19 cellular contexts compared by ENCODE assay signal in the genomic region with DNA sequence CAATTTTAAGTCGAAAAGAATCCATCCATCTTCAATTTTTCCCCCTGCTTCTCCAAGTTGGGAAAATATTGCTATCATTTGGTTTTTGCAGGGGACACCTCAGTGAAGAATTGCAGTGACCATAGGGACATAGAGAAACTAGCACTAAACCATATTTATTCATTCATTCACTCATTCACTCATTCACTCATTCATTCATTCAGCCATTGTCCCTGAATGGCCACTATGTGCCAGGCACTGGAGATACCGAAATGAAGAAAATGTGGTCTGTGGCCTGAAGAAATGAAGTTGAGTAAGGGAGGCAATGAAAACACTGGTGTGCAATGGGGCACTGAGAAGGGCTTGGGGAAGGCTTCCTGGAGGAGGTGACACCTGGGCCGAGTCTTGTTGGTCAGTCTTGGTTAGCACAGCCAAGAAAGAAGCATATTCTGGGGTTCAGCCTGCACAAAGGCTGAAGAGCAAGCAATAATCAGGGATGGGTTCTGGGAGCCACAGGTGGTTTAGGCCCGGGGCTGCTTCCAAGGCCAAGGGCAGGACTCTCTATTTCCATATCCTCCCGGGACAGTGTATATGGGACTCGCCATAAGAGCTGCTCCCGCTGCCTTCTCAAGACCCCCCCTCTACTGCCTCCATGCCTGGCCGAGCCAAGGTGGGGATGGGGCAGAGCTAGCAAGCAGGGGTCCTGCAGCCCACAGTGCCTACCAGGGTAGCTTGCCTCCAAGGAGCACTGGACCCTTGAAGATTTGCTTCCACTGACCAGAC. TPM values are rescaled to one million over a fixed set of nuclear protein-coding genes. Genes with fewer than 3 reads are reported as not detected.
DNase-seq lines count a peak whose midpoint lies in the region; ATAC-seq and TF ChIP-seq lines count a peak whose summit lies in the region.
"Had no signal": no experiment of that assay in that cellular context is flagged by ENCODE, and none has a peak within 500 bp of the region (broad histone marks: within the 10 kb centered on the region; RNA-seq: fewer than 3 reads in every experiment).

No MANE protein-coding gene starts in this region.

- H3K27me3 ChIP-seq in colonic mucosa: no peaks in the 10 kb centered on the region
- H3K27me3 ChIP-seq in trophoblast cell (ENCODE audit: insufficient read depth, low read length): no peaks in the 10 kb centered on the region
- no peaks in the 10 kb centered on the region for H3K27me3 ChIP-seq in PC-3 (ENCODE audit: low read length)
- H3K27me3 ChIP-seq: hepatocyte, ovary had no signal

- no peak overlapping the region for H2AFZ ChIP-seq in trophoblast cell (ENCODE audit: insufficient read depth, low read length, poor library complexity)
- H2AFZ ChIP-seq in PC-3 (ENCODE audit: low read length): no peak overlapping the region
- H2AFZ ChIP-seq: hepatocyte had no signal

- peaks cover 7% of the 10 kb centered on the region for H3K36me3 Mint-ChIP-seq in activated naive CD4-positive, alpha-beta T cell treated with anti-CD3 and anti-CD28 coated beads, Interleukin-2, amount 50 U/mL, for 24 hours
- peaks cover 4% of the 10 kb centered on the region for H3K36me3 Mint-ChIP-seq in T-cell

- no peak overlapping the region for H2AK5ac ChIP-seq in trophoblast cell (ENCODE audit: low read length)

- no peak overlapping the region for H4K91ac ChIP-seq in trophoblast cell (ENCODE audit: low read depth, low read length)

- H3K14ac ChIP-seq in trophoblast cell (ENCODE audit: low read length): no peak overlapping the region

- no peaks in the 10 kb centered on the region for H3K79me1 ChIP-seq in trophoblast cell (ENCODE audit: low read length)

- WGBS in trophoblast cell (ENCODE audit: extremely low coverage, insufficient coverage, insufficient read length): no CpG with 5 or more reads among the region's 8 CpGs

- H3K4me3 ChIP-seq in colonic mucosa (no peak overlapping the region), trophoblast cell (ENCODE audit: low read depth, low read length) (peak overlapping the region; percentile 8), PC-3 (ENCODE audit: low read length) (no peak overlapping the region)
- H3K4me3 ChIP-seq: hepatocyte, ovary had no signal

- H3K4me2 ChIP-seq in trophoblast cell (ENCODE audit: low read length): no peak overlapping the region
- H3K4me2 ChIP-seq in PC-3 (ENCODE audit: low read length): no peak overlapping the region
- H3K4me2 ChIP-seq: hepatocyte had no signal

- no peak overlapping the region for H4K12ac ChIP-seq in trophoblast cell (ENCODE audit: low read depth, low read length)

- H3K4me1 ChIP-seq in colonic mucosa (peaks cover 39% of the 10 kb centered on the region), trophoblast cell (ENCODE audit: control insufficient read depth in 1 of 2, insufficient read depth in 2 of 2, low read length in 2 of 2) (peaks cover 6 to 10% of the 10 kb centered on the region in 2 experiments), PC-3 (ENCODE audit: insufficient read depth, low read length) (no peaks in the 10 kb centered on the region)

- no peak overlapping the region for H3K18ac ChIP-seq in trophoblast cell (ENCODE audit: low read length)

- no peaks in the 10 kb centered on the region for H3K36me3 ChIP-seq in colonic mucosa
- H3K36me3 ChIP-seq in trophoblast cell (ENCODE audit: control insufficient read depth in 1 of 2, insufficient read depth in 2 of 2, low read length in 2 of 2): no peaks in the 10 kb centered on the region
- H3K36me3 ChIP-seq in PC-3 (ENCODE audit: low read depth, low read length): no peaks in the 10 kb centered on the region
- H3K36me3 ChIP-seq: ovary had no signal

- H2BK12ac ChIP-seq in trophoblast cell (ENCODE audit: low read length): no peak overlapping the region

- peaks cover 98% of the 10 kb centered on the region for H3K4me1 Mint-ChIP-seq in activated naive CD4-positive, alpha-beta T cell treated with anti-CD3 and anti-CD28 coated beads, Interleukin-2, amount 50 U/mL, for 24 hours
- peaks cover 92 to 100% (median 99%) of the 10 kb centered on the region in 3 donors for H3K4me1 Mint-ChIP-seq in T-cell

- POLR2A ChIA-PET in T-cell (lab: Charles Lee): no interaction called here
- POLR2A ChIA-PET in PC-3 (lab: Charles Lee; ENCODE audit: unreplicated experiment): no interaction called here

- no peaks in the 10 kb centered on the region for H3K27me3 Mint-ChIP-seq in activated naive CD4-positive, alpha-beta T cell treated with anti-CD3 and anti-CD28 coated beads, Interleukin-2, amount 50 U/mL, for 24 hours
- H3K27me3 Mint-ChIP-seq in T-cell: no peaks in the 10 kb centered on the region

- H3K4ac ChIP-seq in trophoblast cell (ENCODE audit: low read depth, low read length): no peak overlapping the region

- TF ChIP-seq CTCF in colonic mucosa (IDR thresholded peaks at IDR 0.05) (no peak), PC-3 (conservative IDR thresholded peaks at IDR 0.05; ENCODE audit: low read depth, low read length) (no peak)

- H3K9me2 ChIP-seq in PC-3 (replicated peaks; ENCODE audit: low read length): no peaks in the 10 kb centered on the region

- CTCF ChIA-PET in T-cell (lab: Charles Lee): no interaction called here
- CTCF ChIA-PET in PC-3 (lab: Charles Lee): no interaction called here

- intact Hi-C loops in colonic mucosa (cut with DNase I): no loop called here
- intact Hi-C loops in PC-3 (cut with micrococcal nuclease): no loop called here

- H3K9me3 Mint-ChIP-seq in activated naive CD4-positive, alpha-beta T cell treated with anti-CD3 and anti-CD28 coated beads, Interleukin-2, amount 50 U/mL, for 24 hours: no peaks in the 10 kb centered on the region
- H3K9me3 Mint-ChIP-seq in T-cell: no peaks in the 10 kb centered on the region
- H3K9me3 Mint-ChIP-seq: endodermal cell had no signal

- peak overlapping the region; percentile 99 for H3K27ac Mint-ChIP-seq in activated naive CD4-positive, alpha-beta T cell treated with anti-CD3 and anti-CD28 coated beads, Interleukin-2, amount 50 U/mL, for 24 hours
- H3K27ac Mint-ChIP-seq in T-cell: peak overlapping the region; percentile 99 to 100
- H3K27ac Mint-ChIP-seq: endodermal cell had no signal

- H3K23ac ChIP-seq in trophoblast cell (ENCODE audit: low read length): no peak overlapping the region

- H4K20me1 ChIP-seq in PC-3 (ENCODE audit: low read length): no peaks in the 10 kb centered on the region

- peak overlapping the region in 1 of 2 donors; percentile 84 for H3K9ac ChIP-seq in colonic mucosa (ENCODE audit: low read depth in 2 of 2, low read length in 2 of 2)
- no peak overlapping the region for H3K9ac ChIP-seq in trophoblast cell (ENCODE audit: low read length)
- no peak overlapping the region for H3K9ac ChIP-seq in PC-3 (ENCODE audit: low read length)

- H3K9me3 ChIP-seq in colonic mucosa (no peaks in the 10 kb centered on the region), trophoblast cell (ENCODE audit: insufficient read depth, low read depth, low read length) (peaks cover 5% of the 10 kb centered on the region), PC-3 (ENCODE audit: low read length) (no peaks in the 10 kb centered on the region)
- H3K9me3 ChIP-seq: ovary had no signal

- ATAC-seq in T-cell (replicated peaks in 1 of 4) (no peak), PC-3 (no peak)

- H3K79me2 ChIP-seq in trophoblast cell (ENCODE audit: control insufficient read depth, insufficient read depth, low read length, poor library complexity): no peaks in the 10 kb centered on the region
- H3K79me2 ChIP-seq in PC-3 (ENCODE audit: low read length): no peaks in the 10 kb centered on the region
- H3K79me2 ChIP-seq: hepatocyte had no signal

- H3K4me3 Mint-ChIP-seq in activated naive CD4-positive, alpha-beta T cell treated with anti-CD3 and anti-CD28 coated beads, Interleukin-2, amount 50 U/mL, for 24 hours: peak overlapping the region; percentile 51
- peak overlapping the region in 1 of 3 donors; percentile 80 for H3K4me3 Mint-ChIP-seq in T-cell
- H3K4me3 Mint-ChIP-seq: endodermal cell had no signal

- no peak overlapping the region for H2BK120ac ChIP-seq in trophoblast cell (ENCODE audit: insufficient read depth, low read length, poor library complexity)

- DNase-seq in activated naive CD4-positive, alpha-beta T cell treated with anti-CD3 and anti-CD28 coated beads, Interleukin-2, amount 50 U/mL, for 16 hours: no peak
- no peak for DNase-seq in T-cell
- peak; percentile 17 for DNase-seq in colonic mucosa
- no peak for DNase-seq in trophoblast cell
- no peak for DNase-seq in NCI-H187 treated with DMSO at 0.1 percent for 48 hours (lab: John Stamatoyannopoulos, UW)
- no peak for DNase-seq in stimulated activated CD4-positive, alpha-beta T cell treated with anti-CD3 and anti-CD28 coated beads, Interleukin-2, amount 100 ng/mL, for 24 hours
- DNase-seq in PC-3: no peak
- DNase-seq: amygdala, Calu3, endodermal cell, kidney glomerular epithelial cell, NCI-H146, NCI-H446 treated with DMSO at 0.1 percent for 48 hours, ovary, SHP77 treated with DMSO at 0.1 percent for 48 hours, T-helper 9 cell had no signal

- no peak overlapping the region for H3K27ac ChIP-seq in colonic mucosa
- no peak overlapping the region for H3K27ac ChIP-seq in trophoblast cell (ENCODE audit: low read depth, low read length)
- no peak overlapping the region for H3K27ac ChIP-seq in PC-3 (ENCODE audit: low read length)
- H3K27ac ChIP-seq: ovary had no signal

- no peak overlapping the region for H2BK5ac ChIP-seq in trophoblast cell (ENCODE audit: low read depth, low read length, poor library complexity)

- H4K8ac ChIP-seq in trophoblast cell (ENCODE audit: low read depth, low read length): no peak overlapping the region

- BruUV-seq in PC-3 (replicated peaks; lab: Mats Ljungman, UMichigan): no TSS peak

- no peaks in the 10 kb centered on the region for H3F3A ChIP-seq in PC-3 (ENCODE audit: low read length, unreplicated experiment)

RNA-seq across cellular contexts. Expression of a gene that starts 25.5 kb away (rescaled TPM):
- under 1 TPM; 0.15 to 0.45 (median 0.16) TPM for total RNA-seq in T-cell
- total RNA-seq in colonic mucosa: under 1 TPM in 1 of 2 donors, not detected in 1; 0.07 TPM
- 0.01 and 0.03 TPM in 2 replicates for polyA plus RNA-seq in trophoblast cell (2013)
- not detected in 2 replicates for total RNA-seq in PC-3 (2014; rRNA removed)
- total RNA-seq: Calu3, hepatocyte, MCF 10A had no signal
- polyA plus RNA-seq: hepatocyte had no signal

RNA-seq across cellular contexts. Expression of a gene that starts 28.2 kb away (rescaled TPM):
- total RNA-seq in T-cell (100 to 1,000 TPM in 2 of 5 donors, 10 to 100 TPM in 3; 81.4 to 134 (median 98.3) TPM), colonic mucosa (10 to 100 TPM; 41.2 to 42.8 TPM), PC-3 (2014; rRNA removed) (13.7 and 14.1 TPM in 2 replicates)
- 38.2 and 43.6 TPM in 2 replicates for polyA plus RNA-seq in trophoblast cell (2013)
